Comparison of ENCODE assay signal across 28 cellular contexts in genomic region chr14:51165415-51165814, GRCh38.
"Had no signal": no experiment of that assay in that cellular context is flagged by ENCODE, and none has a peak within 500 bp of the region (broad histone marks: within the 10 kb centered on the region; RNA-seq: fewer than 3 reads in every experiment).

No MANE protein-coding gene starts in this region.

- H3K36me3 Mint-ChIP-seq: activated naive CD4-positive, alpha-beta T cell treated with anti-CD3 and anti-CD28 coated beads, Interleukin-2, amount 50 U/mL, for 24 hours; activated naive CD8-positive, alpha-beta T cell treated with anti-CD3 and anti-CD28 coated beads, Interleukin-2, amount 10 ng/mL, durations not matched to agents 7 days and 5 days had no signal

- H3K27me3 ChIP-seq: brain microvascular endothelial cell had no signal

- FAIRE-seq: RCC 7860 had no signal

- H3K9me3 Mint-ChIP-seq: activated CD4-positive, alpha-beta T cell treated with anti-CD3 and anti-CD28 coated beads, Interleukin-2, amount 10 ng/mL, durations not matched to agents 7 days and 5 days; activated naive CD4-positive, alpha-beta T cell treated with anti-CD3 and anti-CD28 coated beads, Interleukin-2, amount 50 U/mL, for 24 hours; activated naive CD8-positive, alpha-beta T cell treated with anti-CD3 and anti-CD28 coated beads, Interleukin-2, amount 10 ng/mL, durations not matched to agents 7 days and 5 days; activated T-cell treated with anti-CD3 and anti-CD28 coated beads, Interleukin-2, amount 50 U/mL, for 24 hours; activated T-helper 2 cell treated with anti-CD3 and anti-CD28 coated beads, Interferon-gamma antibody, Interleukin-2, Interleukin-4, amounts not matched to agents 10 μg/mL and 5 μg/mL and 100 μg/mL, durations not matched to agents 14 hours and 24 hours and 36 hours had no signal

- H3K4me2 ChIP-seq: KMS-11, PC-9 had no signal

- H3K27me3 Mint-ChIP-seq: activated CD4-positive, alpha-beta T cell treated with anti-CD3 and anti-CD28 coated beads, Interleukin-2, amount 10 ng/mL, durations not matched to agents 7 days and 5 days; activated naive CD4-positive, alpha-beta T cell treated with anti-CD3 and anti-CD28 coated beads, Interleukin-2, amount 50 U/mL, for 24 hours had no signal

- H3K4me3 Mint-ChIP-seq: activated CD4-positive, alpha-beta T cell treated with anti-CD3 and anti-CD28 coated beads, Interleukin-2, amount 10 ng/mL, durations not matched to agents 7 days and 5 days; activated CD8-positive, alpha-beta T cell treated with anti-CD3 and anti-CD28 coated beads, Interleukin-2, amount 10 ng/mL, durations not matched to agents 7 days and 5 days; activated naive CD4-positive, alpha-beta T cell treated with anti-CD3 and anti-CD28 coated beads, Interleukin-2, amount 50 U/mL, for 24 hours; activated naive CD8-positive, alpha-beta T cell treated with anti-CD3 and anti-CD28 coated beads, Interleukin-2, amount 10 ng/mL, durations not matched to agents 7 days and 5 days; activated T-cell treated with anti-CD3 and anti-CD28 coated beads, Interleukin-2, amount 50 U/mL, for 24 hours had no signal

- ATAC-seq: activated CD8-positive, alpha-beta T cell treated with anti-CD3 and anti-CD28 coated beads, Interleukin-2, amount 10 ng/mL, durations not matched to agents 7 days and 5 days; Right ventricle myocardium inferior had no signal

- DNase-seq: activated CD4-positive, alpha-beta T cell treated with anti-CD3 and anti-CD28 coated beads, Interleukin-2, amount 10 ng/mL, durations not matched to agents 7 days and 5 days; activated CD4-positive, alpha-beta T cell treated with anti-CD3 and anti-CD28 coated beads, Interleukin-2, amount 50 U/mL, for 48 hours; activated CD4-positive, CD25-positive, alpha-beta regulatory T cell; activated CD8-positive, alpha-beta T cell treated with anti-CD3 and anti-CD28 coated beads, Interleukin-2, amount 10 ng/mL, durations not matched to agents 7 days and 5 days; activated gamma-delta T cell; activated naive CD4-positive, alpha-beta T cell treated with Interleukin-2 at 50 U/mL for 16 hours; activated naive CD8-positive, alpha-beta T cell treated with anti-CD3 and anti-CD28 coated beads, Interleukin-2, amount 10 ng/mL, durations not matched to agents 7 days and 5 days; activated T-cell treated with anti-CD3 and anti-CD28 coated beads, Interleukin-2, amount 50 U/mL, for 24 hours; brain microvascular endothelial cell; NCI-H1436 treated with DMSO at 0.1 percent for 48 hours; NCI-H1694 treated with DMSO at 0.1 percent for 48 hours; NCI-H2029; NCI-H2107; NCI-H2171; NCI-H510A; NCI-H526; NCI-H748 treated with DMSO at 0.1 percent for 48 hours; NK-92 treated with Interleukin-12 subunit alpha and Interleukin-12 subunit beta, amount 100 ng/mL, for 24 hours; PC-9; SIG-M5; T1000; WERI-Rb-1 had no signal

- H3K9ac ChIP-seq: KMS-11 had no signal

- H3K27ac Mint-ChIP-seq: activated CD4-positive, alpha-beta T cell treated with anti-CD3 and anti-CD28 coated beads, Interleukin-2, amount 10 ng/mL, durations not matched to agents 7 days and 5 days; activated CD8-positive, alpha-beta T cell treated with anti-CD3 and anti-CD28 coated beads, Interleukin-2, amount 10 ng/mL, durations not matched to agents 7 days and 5 days; activated naive CD4-positive, alpha-beta T cell treated with anti-CD3 and anti-CD28 coated beads, Interleukin-2, amount 50 U/mL, for 24 hours; activated naive CD8-positive, alpha-beta T cell treated with anti-CD3 and anti-CD28 coated beads, Interleukin-2, amount 10 ng/mL, durations not matched to agents 7 days and 5 days; activated T-cell treated with anti-CD3 and anti-CD28 coated beads, Interleukin-2, amount 50 U/mL, for 24 hours; activated T-helper 2 cell treated with anti-CD3 and anti-CD28 coated beads, Interferon-gamma antibody, Interleukin-2, Interleukin-4, amounts not matched to agents 10 μg/mL and 5 μg/mL and 100 μg/mL, durations not matched to agents 14 hours and 24 hours and 36 hours had no signal

- H3K4me3 ChIP-seq: PC-9 had no signal

- H3K36me3 ChIP-seq: brain microvascular endothelial cell, WERI-Rb-1 had no signal

- H2AFZ ChIP-seq: PC-9 had no signal

- H3K4me1 Mint-ChIP-seq: activated CD4-positive, alpha-beta T cell treated with anti-CD3 and anti-CD28 coated beads, Interleukin-2, amount 10 ng/mL, durations not matched to agents 7 days and 5 days; activated naive CD4-positive, alpha-beta T cell treated with anti-CD3 and anti-CD28 coated beads, Interleukin-2, amount 50 U/mL, for 24 hours had no signal

- H3K27ac ChIP-seq: brain microvascular endothelial cell, KMS-11, PC-9, RWPE1, WERI-Rb-1 had no signal
